In genomic region chr2:191150121-191150450, GRCh38 we compare ENCODE assay signal across 8 cellular contexts. TPM values are rescaled to one million over a fixed set of nuclear protein-coding genes. Genes with fewer than 3 reads are reported as not detected.
A peak's percentile ranks its signal among the peaks of the same experiment; 100 is the strongest.
DNase-seq lines count a peak whose midpoint lies in the region; ATAC-seq and TF ChIP-seq lines count a peak whose summit lies in the region.

No MANE protein-coding gene starts in this region.

- peak overlapping the region; percentile 87 for H3K4me2 ChIP-seq in smooth muscle cell

- peak overlapping the region; percentile 92 for H2AFZ ChIP-seq in smooth muscle cell (ENCODE audit: low read depth)

- H3K79me2 ChIP-seq in smooth muscle cell (ENCODE audit: low read depth) = no peaks in the 10 kb centered on the region

- no peaks in the 10 kb centered on the region for H3K36me3 ChIP-seq in left ventricle myocardium inferior
- no peaks in the 10 kb centered on the region for H3K36me3 ChIP-seq in smooth muscle cell (ENCODE audit: low read depth)

- H3K27ac ChIP-seq in left ventricle myocardium inferior (replicated peaks) (no peak overlapping the region), smooth muscle cell (ENCODE audit: low read depth) (no peak overlapping the region)

- no peak for TF ChIP-seq CTCF in left ventricle myocardium inferior (IDR thresholded peaks at IDR 0.05; ENCODE audit: borderline replicate concordance)
- TF ChIP-seq CTCF in smooth muscle cell (IDR thresholded peaks at IDR 0.05; ENCODE audit: borderline replicate concordance, insufficient read depth, poor library complexity, severe bottlenecking) = no peak

- WGBS in smooth muscle cell (ENCODE audit: low lambda C conversion rate) = 49% methylated on average over 6 of the region's 6 CpGs

- H4K20me1 ChIP-seq in smooth muscle cell (ENCODE audit: low read depth) = no peaks in the 10 kb centered on the region

- H3K27me3 ChIP-seq in left ventricle myocardium inferior (ENCODE audit: low read depth) (no peaks in the 10 kb centered on the region), smooth muscle cell (ENCODE audit: low read depth) (peaks cover 27% of the 10 kb centered on the region)

- ATAC-seq in GM18870 (IDR thresholded peaks at IDR 0.05; ENCODE audit: unreplicated experiment) = peak; percentile 28
- ATAC-seq in HG02678 (IDR thresholded peaks at IDR 0.05; ENCODE audit: unreplicated experiment) = peak; percentile 32
- peak; percentile 50 for ATAC-seq in SK-N-SH treated with all-trans-retinoic acid at 6 μM for 48 hours

- peaks cover 24% of the 10 kb centered on the region for H3K4me1 ChIP-seq in left ventricle myocardium inferior
- peaks cover 5% of the 10 kb centered on the region for H3K4me1 ChIP-seq in smooth muscle cell (ENCODE audit: low read depth)

- no peaks in the 10 kb centered on the region for H3F3A ChIP-seq in smooth muscle cell (ENCODE audit: low read depth)

- intact Hi-C loops in left ventricle myocardium inferior (cut with micrococcal nuclease) = loop anchor here (10.0 kb wide), 1 partner anchor 95 kb away; no protein-coding TSS in a partner anchor

- DNase-seq in left ventricle myocardium inferior = no peak
- DNase-seq in smooth muscle cell (lab: John Stamatoyannopoulos, UW; ENCODE audit: unreplicated experiment) = no peak
- DNase-seq in NAMALWA (ENCODE audit: low spot score) = no peak
- no peak for DNase-seq in HCEC 1CT
- no peak for DNase-seq in EL

- H3K9me3 ChIP-seq in left ventricle myocardium inferior (replicated peaks) (no peaks in the 10 kb centered on the region), smooth muscle cell (replicated peaks; ENCODE audit: low read depth) (no peaks in the 10 kb centered on the region)

- peak overlapping the region; percentile 68 for H3K4me3 ChIP-seq in left ventricle myocardium inferior
- peak overlapping the region; percentile 59 for H3K4me3 ChIP-seq in smooth muscle cell

- H3K9ac ChIP-seq in smooth muscle cell (ENCODE audit: low read depth) = no peak overlapping the region

TF ChIP-seq in SK-N-SH treated with all-trans-retinoic acid at 6 μM for 48 hours, 23 proteins besides CTCF, POLR2A, EP300 and RAD21:
- no peak for TF ChIP-seq BACH2 (CRISPR knock-in tag; IDR thresholded peaks at IDR 0.05; ENCODE audit: borderline replicate concordance)
- TF ChIP-seq CREB5 (CRISPR knock-in tag; IDR thresholded peaks at IDR 0.05; ENCODE audit: low read depth) = no peak
- TF ChIP-seq, protein P1, sequence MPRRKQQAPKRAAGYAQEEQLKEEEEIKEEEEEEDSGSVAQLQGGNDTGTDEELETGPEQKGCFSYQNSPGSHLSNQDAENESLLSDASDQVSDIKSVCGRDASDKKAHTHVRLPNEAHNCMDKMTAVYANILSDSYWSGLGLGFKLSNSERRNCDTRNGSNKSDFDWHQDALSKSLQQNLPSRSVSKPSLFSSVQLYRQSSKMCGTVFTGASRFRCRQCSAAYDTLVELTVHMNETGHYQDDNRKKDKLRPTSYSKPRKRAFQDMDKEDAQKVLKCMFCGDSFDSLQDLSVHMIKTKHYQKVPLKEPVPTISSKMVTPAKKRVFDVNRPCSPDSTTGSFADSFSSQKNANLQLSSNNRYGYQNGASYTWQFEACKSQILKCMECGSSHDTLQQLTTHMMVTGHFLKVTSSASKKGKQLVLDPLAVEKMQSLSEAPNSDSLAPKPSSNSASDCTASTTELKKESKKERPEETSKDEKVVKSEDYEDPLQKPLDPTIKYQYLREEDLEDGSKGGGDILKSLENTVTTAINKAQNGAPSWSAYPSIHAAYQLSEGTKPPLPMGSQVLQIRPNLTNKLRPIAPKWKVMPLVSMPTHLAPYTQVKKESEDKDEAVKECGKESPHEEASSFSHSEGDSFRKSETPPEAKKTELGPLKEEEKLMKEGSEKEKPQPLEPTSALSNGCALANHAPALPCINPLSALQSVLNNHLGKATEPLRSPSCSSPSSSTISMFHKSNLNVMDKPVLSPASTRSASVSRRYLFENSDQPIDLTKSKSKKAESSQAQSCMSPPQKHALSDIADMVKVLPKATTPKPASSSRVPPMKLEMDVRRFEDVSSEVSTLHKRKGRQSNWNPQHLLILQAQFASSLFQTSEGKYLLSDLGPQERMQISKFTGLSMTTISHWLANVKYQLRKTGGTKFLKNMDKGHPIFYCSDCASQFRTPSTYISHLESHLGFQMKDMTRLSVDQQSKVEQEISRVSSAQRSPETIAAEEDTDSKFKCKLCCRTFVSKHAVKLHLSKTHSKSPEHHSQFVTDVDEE (CRISPR knock-in tag; IDR thresholded peaks at IDR 0.05) = no peak
- no peak for TF ChIP-seq ZNF70 (CRISPR knock-in tag; IDR thresholded peaks at IDR 0.05)
- TF ChIP-seq, protein P2, sequence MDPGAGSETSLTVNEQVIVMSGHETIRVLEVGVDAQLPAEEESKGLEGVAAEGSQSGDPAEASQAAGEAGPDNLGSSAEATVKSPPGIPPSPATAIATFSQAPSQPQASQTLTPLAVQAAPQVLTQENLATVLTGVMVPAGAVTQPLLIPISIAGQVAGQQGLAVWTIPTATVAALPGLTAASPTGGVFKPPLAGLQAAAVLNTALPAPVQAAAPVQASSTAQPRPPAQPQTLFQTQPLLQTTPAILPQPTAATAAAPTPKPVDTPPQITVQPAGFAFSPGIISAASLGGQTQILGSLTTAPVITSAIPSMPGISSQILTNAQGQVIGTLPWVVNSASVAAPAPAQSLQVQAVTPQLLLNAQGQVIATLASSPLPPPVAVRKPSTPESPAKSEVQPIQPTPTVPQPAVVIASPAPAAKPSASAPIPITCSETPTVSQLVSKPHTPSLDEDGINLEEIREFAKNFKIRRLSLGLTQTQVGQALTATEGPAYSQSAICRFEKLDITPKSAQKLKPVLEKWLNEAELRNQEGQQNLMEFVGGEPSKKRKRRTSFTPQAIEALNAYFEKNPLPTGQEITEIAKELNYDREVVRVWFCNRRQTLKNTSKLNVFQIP (CRISPR knock-in tag; IDR thresholded peaks at IDR 0.05; ENCODE audit: borderline replicate concordance, low read depth) = no peak
- TF ChIP-seq RARB (CRISPR knock-in tag; IDR thresholded peaks at IDR 0.05) = no peak
- TF ChIP-seq ZFP30 (CRISPR knock-in tag; IDR thresholded peaks at IDR 0.05) = no peak
- TF ChIP-seq PPARA (CRISPR knock-in tag; IDR thresholded peaks at IDR 0.05; ENCODE audit: borderline replicate concordance) = no peak
- no peak for TF ChIP-seq OSR1 (CRISPR knock-in tag; IDR thresholded peaks at IDR 0.05)
- TF ChIP-seq ESRRG (CRISPR knock-in tag; IDR thresholded peaks at IDR 0.05) = no peak
- no peak for TF ChIP-seq PATZ1 (CRISPR knock-in tag; IDR thresholded peaks at IDR 0.05; ENCODE audit: borderline replicate concordance)
- TF ChIP-seq SNAI2 (CRISPR knock-in tag; IDR thresholded peaks at IDR 0.05) = no peak
- no peak for TF ChIP-seq ZFP3 (CRISPR knock-in tag; IDR thresholded peaks at IDR 0.05)
- no peak for TF ChIP-seq CSRNP3 (CRISPR knock-in tag; IDR thresholded peaks at IDR 0.05)
- no peak for TF ChIP-seq GLIS3 (CRISPR knock-in tag; IDR thresholded peaks at IDR 0.05)
- TF ChIP-seq ISL1 (CRISPR knock-in tag; IDR thresholded peaks at IDR 0.05) = no peak
- TF ChIP-seq ZC3H10 (CRISPR knock-in tag; IDR thresholded peaks at IDR 0.05) = no peak

RNA-seq across cellular contexts. Expression of gene STAT4, which starts 0.7 kb away (rescaled TPM):
- total RNA-seq in left ventricle myocardium inferior (0.82 TPM), smooth muscle cell (0.85 and 8.4 TPM in 2 replicates)
- polyA plus RNA-seq in smooth muscle cell = 0.89 TPM in 1 of 2 replicates, not detected in the other
